18 cellular contexts compared by ENCODE assay signal in genomic region chr20:50921783-50922501, GRCh38. TPM values are rescaled to one million over a fixed set of nuclear protein-coding genes. Genes with fewer than 3 reads are reported as not detected.
DNase-seq lines count a peak whose midpoint lies in the region; ATAC-seq and TF ChIP-seq lines count a peak whose summit lies in the region.
"Had no signal": no experiment of that assay in that cellular context is flagged by ENCODE, and none has a peak within 500 bp of the region (broad histone marks: within the 10 kb centered on the region; RNA-seq: fewer than 3 reads in every experiment).

No MANE protein-coding gene starts in this region.

- H3K9me3 ChIP-seq in hepatocyte (ENCODE audit: low read depth), result no peaks in the 10 kb centered on the region
- H3K9me3 ChIP-seq: right atrium auricular region had no signal

- CTCF ChIA-PET in WTC11 (lab: Charles Lee), result interaction anchor here (1.4 to 7.3 kb wide), 2 partner anchors 103 to 128 kb away, joined by 4 to 55 read pairs; partner anchors contain the start of gene BCAS4

- H3K4me2 ChIP-seq in hepatocyte, result no peak overlapping the region

- H3K27me3 ChIP-seq in hepatocyte, result no peaks in the 10 kb centered on the region
- H3K27me3 ChIP-seq: dorsolateral prefrontal cortex, right atrium auricular region had no signal

- no peaks in the 10 kb centered on the region for H3K9me2 ChIP-seq in hepatocyte (replicated peaks; ENCODE audit: insufficient read depth)

- TF ChIP-seq POLR2A in lower leg skin (IDR thresholded peaks at IDR 0.05), result no peak

- TF ChIP-seq CTCF in WTC11 (IDR thresholded peaks at IDR 0.05) (no peak), hepatocyte (IDR thresholded peaks at IDR 0.05; ENCODE audit: poor library complexity) (no peak), type B pancreatic cell (conservative IDR thresholded peaks at IDR 0.05) (no peak), lower leg skin (IDR thresholded peaks at IDR 0.05) (no peak)

- POLR2A ChIA-PET in WTC11 (lab: Charles Lee), result interaction anchor here (0.7 to 1.6 kb wide), 4 partner anchors 11 to 524 kb away, joined by 3 to 8 read pairs (median 4); no protein-coding TSS in a partner anchor

- no peak for DNase-seq in activated naive CD4-positive, alpha-beta T cell treated with anti-CD3 and anti-CD28 coated beads, Interleukin-2, amount 50 U/mL, for 16 hours
- DNase-seq in WTC11 (ENCODE audit: low spot score) (no peak), hepatocyte (ENCODE audit: low spot score) (no peak), type B pancreatic cell (ENCODE audit: extremely low spot score, unreplicated experiment) (no peak), cerebellum (ENCODE audit: low spot score) (no peak), A172 (ENCODE audit: low spot score) (no peak), lower leg skin (ENCODE audit: low spot score in 2 of 2) (no peak)
- DNase-seq: AML-193; amniotic stem cell; dorsolateral prefrontal cortex; GOT3; NCI-H446 treated with DMSO at 0.1 percent for 48 hours; PC-3; stimulated activated CD4-positive, alpha-beta T cell treated with anti-CD3 and anti-CD28 coated beads, Interleukin-4, amount 100 ng/mL, for 24 hours; stimulated activated naive CD8-positive, alpha-beta T cell treated with anti-CD3 and anti-CD28 coated beads, Interleukin-15, Interleukin-2, amounts not matched to agents 100 U/mL and 50 U/mL, for 24 hours; T-helper 9 cell had no signal

- no peaks in the 10 kb centered on the region for H3K36me3 ChIP-seq in hepatocyte (replicated peaks; ENCODE audit: insufficient read depth, low read depth)
- H3K36me3 ChIP-seq: right atrium auricular region had no signal

- peak overlapping the region; percentile 14 for H3K27ac ChIP-seq in hepatocyte
- H3K27ac ChIP-seq: dorsolateral prefrontal cortex, right atrium auricular region had no signal

- 83% methylated on average over 8 of the region's 8 CpGs for WGBS in hepatocyte (ENCODE audit: low lambda C conversion rate, missing lambda C conversion rate)
- 70 to 74% methylated on average over 8 of the region's 8 CpGs for WGBS in lower leg skin, 2 donors

- H3K79me2 ChIP-seq in hepatocyte, result peaks cover 100% of the 10 kb centered on the region

- H2AFZ ChIP-seq in hepatocyte, result no peak overlapping the region

- H3K4me1 ChIP-seq in hepatocyte (ENCODE audit: insufficient read depth), result peaks cover 22% of the 10 kb centered on the region

- no peaks in the 10 kb centered on the region for H3K9me3 Mint-ChIP-seq in activated naive CD4-positive, alpha-beta T cell treated with anti-CD3 and anti-CD28 coated beads, Interleukin-2, amount 50 U/mL, for 24 hours
- H3K9me3 Mint-ChIP-seq in WTC11 (no peaks in the 10 kb centered on the region), type B pancreatic cell (no peaks in the 10 kb centered on the region)

- no peak for ATAC-seq in WTC11

- H3K4me3 Mint-ChIP-seq in activated naive CD4-positive, alpha-beta T cell treated with anti-CD3 and anti-CD28 coated beads, Interleukin-2, amount 50 U/mL, for 24 hours, result no peak overlapping the region
- no peak overlapping the region for H3K4me3 Mint-ChIP-seq in WTC11
- no peak overlapping the region for H3K4me3 Mint-ChIP-seq in type B pancreatic cell

- H3K27me3 Mint-ChIP-seq in activated naive CD4-positive, alpha-beta T cell treated with anti-CD3 and anti-CD28 coated beads, Interleukin-2, amount 50 U/mL, for 24 hours, result no peaks in the 10 kb centered on the region
- H3K27me3 Mint-ChIP-seq in WTC11 (ENCODE audit: low read depth) (no peaks in the 10 kb centered on the region), type B pancreatic cell (no peaks in the 10 kb centered on the region)

- peaks cover 11% of the 10 kb centered on the region for H3K36me3 Mint-ChIP-seq in activated naive CD4-positive, alpha-beta T cell treated with anti-CD3 and anti-CD28 coated beads, Interleukin-2, amount 50 U/mL, for 24 hours
- H3K36me3 Mint-ChIP-seq in WTC11 (peaks cover 31% of the 10 kb centered on the region), type B pancreatic cell (peaks cover 12% of the 10 kb centered on the region)

- intact Hi-C loops in lower leg skin (cut with DNase I; ENCODE audit: low total_unique reads), result loop anchor here (10.0 kb wide), 1 partner anchor 127 kb away; the partner anchor contains the start of gene BCAS4

- no peak overlapping the region for H3K4me3 ChIP-seq in hepatocyte
- no peak overlapping the region for H3K4me3 ChIP-seq in lower leg skin (ENCODE audit: low read depth, poor library complexity, severe bottlenecking)
- H3K4me3 ChIP-seq: dorsolateral prefrontal cortex, right atrium auricular region had no signal

- H3K27ac Mint-ChIP-seq in activated naive CD4-positive, alpha-beta T cell treated with anti-CD3 and anti-CD28 coated beads, Interleukin-2, amount 50 U/mL, for 24 hours, result peak overlapping the region; percentile 43
- H3K27ac Mint-ChIP-seq in WTC11 (peak overlapping the region; percentile 83), type B pancreatic cell (peak overlapping the region; percentile 54)

- peaks cover 90% of the 10 kb centered on the region for H3K4me1 Mint-ChIP-seq in activated naive CD4-positive, alpha-beta T cell treated with anti-CD3 and anti-CD28 coated beads, Interleukin-2, amount 50 U/mL, for 24 hours
- H3K4me1 Mint-ChIP-seq in WTC11, result peaks cover 77% of the 10 kb centered on the region
- peaks cover 54% of the 10 kb centered on the region for H3K4me1 Mint-ChIP-seq in type B pancreatic cell (ENCODE audit: unreplicated experiment)

- peaks cover 100% of the 10 kb centered on the region for H4K20me1 ChIP-seq in hepatocyte (ENCODE audit: insufficient read depth, poor library complexity, severe bottlenecking)

TF ChIP-seq in WTC11, 78 proteins besides CTCF, POLR2A, EP300 and RAD21 (continues in another document):
- TF ChIP-seq AFF4 (CRISPR knock-in tag; IDR thresholded peaks at IDR 0.05; ENCODE audit: borderline replicate concordance) (no peak), ZNF512 (CRISPR knock-in tag; IDR thresholded peaks at IDR 0.05; ENCODE audit: borderline replicate concordance) (no peak)

RNA-seq across cellular contexts. Expression of gene ADNP, which starts 9.3 kb away (rescaled TPM):
- total RNA-seq in WTC11 (2021) (106 to 116 TPM (median 109 TPM) in 3 replicates), hepatocyte (43.7 and 44.3 TPM in 2 replicates), type B pancreatic cell (ENCODE audit: low replicate concordance) (81.7 and 103 TPM in 2 replicates), cerebellum (84.3 TPM), lower leg skin (10 to 100 TPM; 46.9 to 64.0 (median 53.3) TPM)
- 12.5 and 13.1 TPM in 2 replicates for polyA plus RNA-seq in hepatocyte
- total RNA-seq in A172 (2014; rRNA removed; shearing (Covaris generic)), result 23.2 and 28.1 TPM in 2 replicates

RNA-seq across cellular contexts. Expression of gene DPM1, which starts 36.4 kb away (rescaled TPM):
- 50.0 to 57.8 TPM (median 50.4 TPM) in 3 replicates for total RNA-seq in WTC11 (2021)
- total RNA-seq in hepatocyte, result 84.3 and 85.0 TPM in 2 replicates
- 72.9 and 77.8 TPM in 2 replicates for polyA plus RNA-seq in hepatocyte
- 36.2 and 40.8 TPM in 2 replicates for total RNA-seq in type B pancreatic cell (ENCODE audit: low replicate concordance)
- 23.6 TPM for total RNA-seq in cerebellum
- 207 and 247 TPM in 2 replicates for total RNA-seq in A172 (2014; rRNA removed; shearing (Covaris generic))
- 10 to 100 TPM; 38.8 to 79.6 (median 49.7) TPM for total RNA-seq in lower leg skin

RNA-seq across cellular contexts. Expression of gene MOCS3, which starts 36.7 kb away (rescaled TPM):
- total RNA-seq in WTC11 (2021), result 6.0 to 6.7 TPM (median 6.0 TPM) in 3 replicates
- total RNA-seq in hepatocyte, result 7.7 and 8.6 TPM in 2 replicates
- 4.0 and 5.5 TPM in 2 replicates for polyA plus RNA-seq in hepatocyte
- total RNA-seq in type B pancreatic cell (ENCODE audit: low replicate concordance), result 7.4 and 8.2 TPM in 2 replicates
- total RNA-seq in cerebellum, result 5.5 TPM
- 9.0 and 9.4 TPM in 2 replicates for total RNA-seq in A172 (2014; rRNA removed; shearing (Covaris generic))
- 1 to 10 TPM; 5.8 to 8.0 (median 6.8) TPM for total RNA-seq in lower leg skin
